8 cellular contexts compared by ENCODE assay signal in genomic region chr14:104865069-104865630, GRCh38. TPM values are rescaled to one million over a fixed set of nuclear protein-coding genes. Genes with fewer than 3 reads are reported as not detected.
DNase-seq lines count a peak whose midpoint lies in the region; ATAC-seq and TF ChIP-seq lines count a peak whose summit lies in the region.

TSS of gene CEP170B (plus strand) at chr14:104865268. CDS start at chr14:104868451, 3,183 bp downstream.

- no peak for TF ChIP-seq CTCF in transverse colon (IDR thresholded peaks at IDR 0.05)

- peak within 1 kb of the TSS; percentile 72 for H3K4me3 Mint-ChIP-seq in activated T-cell treated with anti-CD3 and anti-CD28 coated beads, Interleukin-2, amount 50 U/mL, for 4 hours
- peak within 1 kb of the TSS; percentile 27 to 77 (median 62) for H3K4me3 Mint-ChIP-seq in naive B cell

- peak within 1 kb of the TSS in 1 of 6 donors; percentile 45 for H3K27ac Mint-ChIP-seq in naive B cell

- TF ChIP-seq POLR2A in transverse colon (IDR thresholded peaks at IDR 0.05) = no peak

- H3K36me3 ChIP-seq in transverse colon = no peaks in the 10 kb centered on the region

- H3K4me3 ChIP-seq in transverse colon = peak within 1 kb of the TSS; percentile 75 to 92 (median 82)

- in situ Hi-C loops in transverse colon (cut with MboI; ENCODE audit: low pct_ligation_motif_present in 1 of 4, low pct_unique_long_range_greater_than_20kb in 1 of 4, low sequenced_read_pairs in 3 of 4) = no loop called here

- intact Hi-C loops in transverse colon (cut with DNase I; ENCODE audit: low total_unique reads) = no loop called here

- peak; percentile 71 to 74 for ATAC-seq in activated T-cell treated with anti-CD3 and anti-CD28 coated beads, Interleukin-2, amount 50 U/mL, for 4 hours
- ATAC-seq in naive B cell (ENCODE audit: low read depth in 2 of 2) (peak; percentile 71 to 83), GM21423 (IDR thresholded peaks at IDR 0.05; ENCODE audit: unreplicated experiment) (no peak)

- TF ChIP-seq EP300 in transverse colon (IDR thresholded peaks at IDR 0.05; ENCODE audit: low read depth) = no peak

- no peaks in the 10 kb centered on the region for H3K9me3 Mint-ChIP-seq in activated T-cell treated with anti-CD3 and anti-CD28 coated beads, Interleukin-2, amount 50 U/mL, for 4 hours
- peaks cover 0 to 2% (median 0%) of the 10 kb centered on the region in 7 donors for H3K9me3 Mint-ChIP-seq in naive B cell

- no peaks in the 10 kb centered on the region for H3K27me3 ChIP-seq in transverse colon

- peak within 1 kb of the TSS; percentile 88 to 93 (median 92) for H3K27ac ChIP-seq in transverse colon

- DNase-seq in GM04504 (ENCODE audit: low read depth) = peak; percentile 23
- DNase-seq in NCI-H1105 (lab: John Stamatoyannopoulos, UW) = peak; percentile 43
- DNase-seq in activated T-cell treated with anti-CD3 and anti-CD28 coated beads, Interleukin-2, amount 50 U/mL, for 4 hours = peak; percentile 30
- peak; percentile 50 for DNase-seq in fibroblast of gingiva (ENCODE audit: low read depth)
- no peak for DNase-seq in naive B cell
- no peak for DNase-seq in transverse colon
- DNase-seq in OCI-M2 (lab: John Stamatoyannopoulos, UW; ENCODE audit: unreplicated experiment) = no peak

- peaks cover 8% of the 10 kb centered on the region for H3K4me1 Mint-ChIP-seq in activated T-cell treated with anti-CD3 and anti-CD28 coated beads, Interleukin-2, amount 50 U/mL, for 4 hours (ENCODE audit: low read depth)
- H3K4me1 Mint-ChIP-seq in naive B cell = peaks cover 7 to 20% (median 19%) of the 10 kb centered on the region in 3 donors

- no peaks in the 10 kb centered on the region for H3K27me3 Mint-ChIP-seq in activated T-cell treated with anti-CD3 and anti-CD28 coated beads, Interleukin-2, amount 50 U/mL, for 4 hours (ENCODE audit: low read depth)
- H3K27me3 Mint-ChIP-seq in naive B cell = peaks cover 10 to 58% (median 52%) of the 10 kb centered on the region in 3 donors

- WGBS in transverse colon (ENCODE audit: low coverage in 1 of 2), 2 donors = 0% methylated on average over 17 of the region's 90 CpGs; no CpG with 5 or more reads in 1 of the 2 donors

- no peaks in the 10 kb centered on the region for H3K36me3 Mint-ChIP-seq in activated T-cell treated with anti-CD3 and anti-CD28 coated beads, Interleukin-2, amount 50 U/mL, for 4 hours (ENCODE audit: insufficient read depth)
- no peaks in the 10 kb centered on the region for H3K36me3 Mint-ChIP-seq in naive B cell

- H3K4me1 ChIP-seq in transverse colon = peaks cover 11 to 34% (median 25%) of the 10 kb centered on the region in 4 donors

- H3K9me3 ChIP-seq in transverse colon = no peaks in the 10 kb centered on the region

RNA-seq across cellular contexts. Expression of gene CEP170B, which starts in this region (rescaled TPM):
- total RNA-seq in activated T-cell treated with anti-CD3 and anti-CD28 coated beads, Interleukin-2, amount 50 U/mL, for 4 hours = 10 to 100 TPM in 1 of 3 donors, 1 to 10 TPM in 2; 6.9 to 11.1 (median 7.5) TPM
- polyA plus RNA-seq in naive B cell (ENCODE audit: low read depth in 6 of 6) = not detected
- total RNA-seq in transverse colon = 100 to 1,000 TPM in 2 of 4 donors, 10 to 100 TPM in 2; 56.0 to 195 (median 109) TPM

Comparison
In these comparisons a context has a peak if more than half of its experiments do, and no peak if none do; other contexts are left out.
1. RNA of gene CEP170B (total RNA-seq): 56.0 to 195 TPM in transverse colon; 6.9 to 11.1 TPM in activated T-cell treated with anti-CD3 and anti-CD28 coated beads, Interleukin-2, amount 50 U/mL, for 4 hours; every median in the first group is over 4 times any median in the second.
2. Peak in ATAC-seq in naive B cell; RNA of the gene not detected or under 1 TPM.
3. DNase-seq: peak in GM04504 (single experiment), NCI-H1105 (single experiment), activated T-cell treated with anti-CD3 and anti-CD28 coated beads, Interleukin-2, amount 50 U/mL, for 4 hours (single experiment) and fibroblast of gingiva (single experiment); none in naive B cell (single experiment), transverse colon (single experiment) and OCI-M2 (single experiment).